1 cellular context compared by ENCODE assay signal in genomic region chr12:92928962-92929915, GRCh38.
TF ChIP-seq lines count a peak whose summit lies in the region.

Gene EEA1, minus strand, starts transcription at chr12:92929295. Its CDS starts 229 bp downstream, at chr12:92929066.

TF ChIP-seq in K562, 482 proteins besides CTCF, POLR2A, EP300 and RAD21 (continued from another document and continues in another):
- TF ChIP-seq ZNF655 (CRISPR knock-in tag; IDR thresholded peaks at IDR 0.05): no peak
- TF ChIP-seq WHSC1 (IDR thresholded peaks at IDR 0.05; ENCODE audit: low read length): no peak
- no peak for TF ChIP-seq CEBPB (tag; IDR thresholded peaks at IDR 0.05)
- TF ChIP-seq FOXJ2 (tag; IDR thresholded peaks at IDR 0.05): no peak
- peak; percentile 66; the same call in 1 of the 2 replicates for TF ChIP-seq MTA3 (IDR thresholded peaks at IDR 0.05; ENCODE audit: borderline replicate concordance)
- TF ChIP-seq MAZ (CRISPR knock-in tag; conservative IDR thresholded peaks at IDR 0.05 in 1 of 2, IDR thresholded peaks at IDR 0.05 in 1 of 2): peak in 1 of 2 experiments; percentile 85
- TF ChIP-seq DNMT1 (IDR thresholded peaks at IDR 0.05): no peak
- TF ChIP-seq RBM14 (IDR thresholded peaks at IDR 0.05; ENCODE audit: borderline replicate concordance, insufficient read depth, low read depth, low read length): no peak
- no peak for TF ChIP-seq KAT8 (IDR thresholded peaks at IDR 0.05; ENCODE audit: low read depth)
- no peak for TF ChIP-seq STAT5B (CRISPR knock-in tag; IDR thresholded peaks at IDR 0.05)
- TF ChIP-seq RFX7 (CRISPR knock-in tag; IDR thresholded peaks at IDR 0.05): no peak
- no peak for TF ChIP-seq LEF1 (IDR thresholded peaks at IDR 0.05)
- TF ChIP-seq STAG1 (CRISPR knock-in tag; IDR thresholded peaks at IDR 0.05; ENCODE audit: borderline replicate concordance): no peak
- no peak for TF ChIP-seq CBX8 (IDR thresholded peaks at IDR 0.05; ENCODE audit: borderline replicate concordance, extremely low read depth, low read depth, low read length, poor library complexity, severe bottlenecking)
- peak; percentile 83 for TF ChIP-seq GATAD2B (IDR thresholded peaks at IDR 0.05; ENCODE audit: borderline replicate concordance)
- TF ChIP-seq, protein P1, sequence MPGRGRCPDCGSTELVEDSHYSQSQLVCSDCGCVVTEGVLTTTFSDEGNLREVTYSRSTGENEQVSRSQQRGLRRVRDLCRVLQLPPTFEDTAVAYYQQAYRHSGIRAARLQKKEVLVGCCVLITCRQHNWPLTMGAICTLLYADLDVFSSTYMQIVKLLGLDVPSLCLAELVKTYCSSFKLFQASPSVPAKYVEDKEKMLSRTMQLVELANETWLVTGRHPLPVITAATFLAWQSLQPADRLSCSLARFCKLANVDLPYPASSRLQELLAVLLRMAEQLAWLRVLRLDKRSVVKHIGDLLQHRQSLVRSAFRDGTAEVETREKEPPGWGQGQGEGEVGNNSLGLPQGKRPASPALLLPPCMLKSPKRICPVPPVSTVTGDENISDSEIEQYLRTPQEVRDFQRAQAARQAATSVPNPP (IDR thresholded peaks at IDR 0.05; ENCODE audit: borderline replicate concordance, insufficient read depth, insufficient read length): no peak
- no peak for TF ChIP-seq SMC3 (conservative IDR thresholded peaks at IDR 0.05; ENCODE audit: insufficient read depth, low read depth, low read length)
- TF ChIP-seq, protein P2, sequence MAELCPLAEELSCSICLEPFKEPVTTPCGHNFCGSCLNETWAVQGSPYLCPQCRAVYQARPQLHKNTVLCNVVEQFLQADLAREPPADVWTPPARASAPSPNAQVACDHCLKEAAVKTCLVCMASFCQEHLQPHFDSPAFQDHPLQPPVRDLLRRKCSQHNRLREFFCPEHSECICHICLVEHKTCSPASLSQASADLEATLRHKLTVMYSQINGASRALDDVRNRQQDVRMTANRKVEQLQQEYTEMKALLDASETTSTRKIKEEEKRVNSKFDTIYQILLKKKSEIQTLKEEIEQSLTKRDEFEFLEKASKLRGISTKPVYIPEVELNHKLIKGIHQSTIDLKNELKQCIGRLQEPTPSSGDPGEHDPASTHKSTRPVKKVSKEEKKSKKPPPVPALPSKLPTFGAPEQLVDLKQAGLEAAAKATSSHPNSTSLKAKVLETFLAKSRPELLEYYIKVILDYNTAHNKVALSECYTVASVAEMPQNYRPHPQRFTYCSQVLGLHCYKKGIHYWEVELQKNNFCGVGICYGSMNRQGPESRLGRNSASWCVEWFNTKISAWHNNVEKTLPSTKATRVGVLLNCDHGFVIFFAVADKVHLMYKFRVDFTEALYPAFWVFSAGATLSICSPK (IDR thresholded peaks at IDR 0.05; ENCODE audit: borderline replicate concordance): no peak
- peak; percentile 83 for TF ChIP-seq ZNF431 (CRISPR knock-in tag; IDR thresholded peaks at IDR 0.05)
- peak; percentile 84 for TF ChIP-seq CCNT2 (IDR thresholded peaks at IDR 0.05; ENCODE audit: borderline replicate concordance, extremely low read depth, insufficient read length, low read depth, low read length)
- TF ChIP-seq ESRRB (CRISPR knock-in tag; IDR thresholded peaks at IDR 0.05; ENCODE audit: borderline replicate concordance): no peak
- TF ChIP-seq, protein P3, sequence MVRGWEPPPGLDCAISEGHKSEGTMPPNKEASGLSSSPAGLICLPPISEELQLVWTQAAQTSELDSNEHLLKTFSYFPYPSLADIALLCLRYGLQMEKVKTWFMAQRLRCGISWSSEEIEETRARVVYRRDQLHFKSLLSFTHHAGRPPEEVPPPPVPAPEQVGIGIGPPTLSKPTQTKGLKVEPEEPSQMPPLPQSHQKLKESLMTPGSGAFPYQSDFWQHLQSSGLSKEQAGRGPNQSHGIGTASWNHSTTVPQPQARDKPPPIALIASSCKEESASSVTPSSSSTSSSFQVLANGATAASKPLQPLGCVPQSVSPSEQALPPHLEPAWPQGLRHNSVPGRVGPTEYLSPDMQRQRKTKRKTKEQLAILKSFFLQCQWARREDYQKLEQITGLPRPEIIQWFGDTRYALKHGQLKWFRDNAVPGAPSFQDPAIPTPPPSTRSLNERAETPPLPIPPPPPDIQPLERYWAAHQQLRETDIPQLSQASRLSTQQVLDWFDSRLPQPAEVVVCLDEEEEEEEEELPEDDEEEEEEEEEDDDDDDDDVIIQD (CRISPR knock-in tag; IDR thresholded peaks at IDR 0.05): no peak
- peak; percentile 81 for TF ChIP-seq ESRRA (IDR thresholded peaks at IDR 0.05; ENCODE audit: borderline replicate concordance, low read depth)
- peak; percentile 88 for TF ChIP-seq HNRNPLL (IDR thresholded peaks at IDR 0.05; ENCODE audit: low read depth, low read length, poor library complexity, severe bottlenecking)
- peak; percentile 82 for TF ChIP-seq MAFG (tag; conservative IDR thresholded peaks at IDR 0.05)
- TF ChIP-seq YY1 (IDR thresholded peaks at IDR 0.05; ENCODE audit: borderline replicate concordance in 1 of 3, control insufficient read depth in 1 of 3, extremely low read depth in 1 of 3, insufficient read depth in 3 of 3, insufficient read length in 1 of 3, insufficient replicate concordance in 2 of 3, low read depth in 1 of 3, low read length in 2 of 3): peak in 2 of 3 experiments; percentile 34 to 35
- TF ChIP-seq GTF2F1 (IDR thresholded peaks at IDR 0.05; ENCODE audit: low read depth, low read length): no peak
- TF ChIP-seq TSC22D4 (tag; IDR thresholded peaks at IDR 0.05): no peak
- TF ChIP-seq KDM2B (CRISPR knock-in tag; IDR thresholded peaks at IDR 0.05): no peak
- TF ChIP-seq ZNF175 (CRISPR knock-in tag; IDR thresholded peaks at IDR 0.05; ENCODE audit: low read depth): no peak
- TF ChIP-seq ZBTB17 (CRISPR knock-in tag; IDR thresholded peaks at IDR 0.05): 0 out of 2 replicates have a peak, but pooled peaks have one; percentile 14
- TF ChIP-seq, protein P4, sequence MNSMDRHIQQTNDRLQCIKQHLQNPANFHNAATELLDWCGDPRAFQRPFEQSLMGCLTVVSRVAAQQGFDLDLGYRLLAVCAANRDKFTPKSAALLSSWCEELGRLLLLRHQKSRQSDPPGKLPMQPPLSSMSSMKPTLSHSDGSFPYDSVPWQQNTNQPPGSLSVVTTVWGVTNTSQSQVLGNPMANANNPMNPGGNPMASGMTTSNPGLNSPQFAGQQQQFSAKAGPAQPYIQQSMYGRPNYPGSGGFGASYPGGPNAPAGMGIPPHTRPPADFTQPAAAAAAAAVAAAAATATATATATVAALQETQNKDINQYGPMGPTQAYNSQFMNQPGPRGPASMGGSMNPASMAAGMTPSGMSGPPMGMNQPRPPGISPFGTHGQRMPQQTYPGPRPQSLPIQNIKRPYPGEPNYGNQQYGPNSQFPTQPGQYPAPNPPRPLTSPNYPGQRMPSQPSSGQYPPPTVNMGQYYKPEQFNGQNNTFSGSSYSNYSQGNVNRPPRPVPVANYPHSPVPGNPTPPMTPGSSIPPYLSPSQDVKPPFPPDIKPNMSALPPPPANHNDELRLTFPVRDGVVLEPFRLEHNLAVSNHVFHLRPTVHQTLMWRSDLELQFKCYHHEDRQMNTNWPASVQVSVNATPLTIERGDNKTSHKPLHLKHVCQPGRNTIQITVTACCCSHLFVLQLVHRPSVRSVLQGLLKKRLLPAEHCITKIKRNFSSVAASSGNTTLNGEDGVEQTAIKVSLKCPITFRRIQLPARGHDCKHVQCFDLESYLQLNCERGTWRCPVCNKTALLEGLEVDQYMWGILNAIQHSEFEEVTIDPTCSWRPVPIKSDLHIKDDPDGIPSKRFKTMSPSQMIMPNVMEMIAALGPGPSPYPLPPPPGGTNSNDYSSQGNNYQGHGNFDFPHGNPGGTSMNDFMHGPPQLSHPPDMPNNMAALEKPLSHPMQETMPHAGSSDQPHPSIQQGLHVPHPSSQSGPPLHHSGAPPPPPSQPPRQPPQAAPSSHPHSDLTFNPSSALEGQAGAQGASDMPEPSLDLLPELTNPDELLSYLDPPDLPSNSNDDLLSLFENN (IDR thresholded peaks at IDR 0.05; ENCODE audit: low read depth in 2 of 2, low read length in 2 of 2): peak in 1 of 2 experiments; percentile 43; a peak in 1 of 4 replicates
- peak; percentile 75 for TF ChIP-seq MAFK (IDR thresholded peaks at IDR 0.05; ENCODE audit: low read length)
- TF ChIP-seq ETV1 (tag; conservative IDR thresholded peaks at IDR 0.05; ENCODE audit: low read depth): peak; percentile 64
- TF ChIP-seq CREBBP (IDR thresholded peaks at IDR 0.05; ENCODE audit: low read depth, low read length): no peak
- peak; percentile 35 to 73; a peak in 2 of 4 replicates for TF ChIP-seq NONO (IDR thresholded peaks at IDR 0.05; ENCODE audit: low read depth in 2 of 2, low read length in 1 of 2)
- no peak for TF ChIP-seq MYBL2 (IDR thresholded peaks at IDR 0.05; ENCODE audit: low read depth)
- TF ChIP-seq MYBL2 (CRISPR knock-in tag; IDR thresholded peaks at IDR 0.05; ENCODE audit: borderline replicate concordance): no peak
- no peak for TF ChIP-seq HINFP (tag; conservative IDR thresholded peaks at IDR 0.05; ENCODE audit: low read depth)
- peak; percentile 91 for TF ChIP-seq ELF1 (tag; IDR thresholded peaks at IDR 0.05)
- TF ChIP-seq ZNF263 (CRISPR knock-in tag; IDR thresholded peaks at IDR 0.05; ENCODE audit: borderline replicate concordance): no peak; the same call in 1 of the 2 replicates
- no peak for TF ChIP-seq ZC3H11A (IDR thresholded peaks at IDR 0.05; ENCODE audit: low read depth, low read length)
- TF ChIP-seq, protein P5, sequence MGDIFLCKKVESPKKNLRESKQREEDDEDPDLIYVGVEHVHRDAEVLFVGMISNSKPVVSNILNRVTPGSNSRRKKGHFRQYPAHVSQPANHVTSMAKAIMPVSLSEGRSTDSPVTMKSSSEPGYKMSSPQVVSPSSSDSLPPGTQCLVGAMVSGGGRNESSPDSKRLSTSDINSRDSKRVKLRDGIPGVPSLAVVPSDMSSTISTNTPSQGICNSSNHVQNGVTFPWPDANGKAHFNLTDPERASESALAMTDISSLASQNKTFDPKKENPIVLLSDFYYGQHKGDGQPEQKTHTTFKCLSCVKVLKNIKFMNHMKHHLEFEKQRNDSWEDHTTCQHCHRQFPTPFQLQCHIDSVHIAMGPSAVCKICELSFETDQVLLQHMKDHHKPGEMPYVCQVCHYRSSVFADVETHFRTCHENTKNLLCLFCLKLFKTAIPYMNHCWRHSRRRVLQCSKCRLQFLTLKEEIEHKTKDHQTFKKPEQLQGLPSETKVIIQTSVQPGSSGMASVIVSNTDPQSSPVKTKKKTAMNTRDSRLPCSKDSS (IDR thresholded peaks at IDR 0.05; ENCODE audit: low read depth, partially characterized antibody): no peak
- TF ChIP-seq DIDO1 (tag; IDR thresholded peaks at IDR 0.05; ENCODE audit: low read depth): no peak
- TF ChIP-seq, protein P6, sequence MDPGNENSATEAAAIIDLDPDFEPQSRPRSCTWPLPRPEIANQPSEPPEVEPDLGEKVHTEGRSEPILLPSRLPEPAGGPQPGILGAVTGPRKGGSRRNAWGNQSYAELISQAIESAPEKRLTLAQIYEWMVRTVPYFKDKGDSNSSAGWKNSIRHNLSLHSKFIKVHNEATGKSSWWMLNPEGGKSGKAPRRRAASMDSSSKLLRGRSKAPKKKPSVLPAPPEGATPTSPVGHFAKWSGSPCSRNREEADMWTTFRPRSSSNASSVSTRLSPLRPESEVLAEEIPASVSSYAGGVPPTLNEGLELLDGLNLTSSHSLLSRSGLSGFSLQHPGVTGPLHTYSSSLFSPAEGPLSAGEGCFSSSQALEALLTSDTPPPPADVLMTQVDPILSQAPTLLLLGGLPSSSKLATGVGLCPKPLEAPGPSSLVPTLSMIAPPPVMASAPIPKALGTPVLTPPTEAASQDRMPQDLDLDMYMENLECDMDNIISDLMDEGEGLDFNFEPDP (CRISPR knock-in tag; IDR thresholded peaks at IDR 0.05): no peak
- TF ChIP-seq HMGN3 (IDR thresholded peaks at IDR 0.05; ENCODE audit: borderline replicate concordance, extremely low read depth, insufficient read length, low read depth, low read length): peak; percentile 97
- TF ChIP-seq MTA2 (IDR thresholded peaks at IDR 0.05; ENCODE audit: low read depth): no peak
- peak; percentile 91 for TF ChIP-seq TAF1 (IDR thresholded peaks at IDR 0.05; ENCODE audit: control insufficient read depth, extremely low read depth, insufficient read depth, low read length, severe bottlenecking)
- peak; percentile 85 for TF ChIP-seq ETV5 (CRISPR knock-in tag; IDR thresholded peaks at IDR 0.05; ENCODE audit: low read depth)
- TF ChIP-seq ZBTB33 (CRISPR knock-in tag; IDR thresholded peaks at IDR 0.05): peak; percentile 74
- peak; percentile 92 for TF ChIP-seq PHF20 (IDR thresholded peaks at IDR 0.05; ENCODE audit: partially characterized antibody)
- no peak for TF ChIP-seq SMARCC2 (IDR thresholded peaks at IDR 0.05; ENCODE audit: low read depth)
- peak; percentile 83 for TF ChIP-seq NFYB (IDR thresholded peaks at IDR 0.05; ENCODE audit: extremely low read depth, insufficient read length)
- peak; percentile 99 for TF ChIP-seq CXXC5 (CRISPR knock-in tag; IDR thresholded peaks at IDR 0.05)
